Comparison of ENCODE assay signal across 8 cellular contexts in genomic region chr22:42074846-42075245, GRCh38. TPM values are rescaled to one million over a fixed set of nuclear protein-coding genes. Genes with fewer than 3 reads are reported as not detected.
DNase-seq lines count a peak whose midpoint lies in the region; ATAC-seq and TF ChIP-seq lines count a peak whose summit lies in the region.
"Had no signal": no experiment of that assay in that cellular context is flagged by ENCODE, and none has a peak within 500 bp of the region (broad histone marks: within the 10 kb centered on the region; RNA-seq: fewer than 3 reads in every experiment).

No MANE protein-coding gene starts in this region.

- H3K4me1 ChIP-seq in HUES6 (ENCODE audit: control insufficient read depth, insufficient read depth, low read length) (peaks cover 39% of the 10 kb centered on the region), body of pancreas (peaks cover 56% of the 10 kb centered on the region), right lobe of liver (peaks cover 0 to 19% (median 2%) of the 10 kb centered on the region in 4 donors), stomach (peaks cover 43 to 73% (median 58%) of the 10 kb centered on the region in 4 donors)

- intact Hi-C loops in body of pancreas (cut with DNase I) (no loop called here), right lobe of liver (cut with DNase I) (no loop called here), stomach (cut with DNase I; ENCODE audit: low total_unique reads) (no loop called here)

- H3K9me3 ChIP-seq in HUES6 (ENCODE audit: control insufficient read depth, insufficient read depth, low read depth, low read length) (no peaks in the 10 kb centered on the region), body of pancreas (no peaks in the 10 kb centered on the region), right lobe of liver (no peaks in the 10 kb centered on the region), stomach (no peaks in the 10 kb centered on the region)

- WGBS in body of pancreas, 2 donors, result 34 to 39% methylated on average over 6 of the region's 6 CpGs
- 71% methylated on average over 6 of the region's 6 CpGs for WGBS in right lobe of liver (ENCODE audit: insufficient coverage, low coverage, low lambda C conversion rate, missing lambda C conversion rate)
- WGBS in stomach, 5 donors, result 28 to 43% (median 31%) methylated on average over 6 of the region's 6 CpGs

- TF ChIP-seq CTCF in body of pancreas (IDR thresholded peaks at IDR 0.05) (no peak), right lobe of liver (IDR thresholded peaks at IDR 0.05) (no peak), stomach (IDR thresholded peaks at IDR 0.05) (no peak)

- ATAC-seq in body of pancreas (no peak), right lobe of liver (no peak), HG02885 (IDR thresholded peaks at IDR 0.05; ENCODE audit: poor library complexity, unreplicated experiment) (no peak)

- H3K36me3 ChIP-seq in HUES6 (ENCODE audit: control insufficient read depth, insufficient read depth, low read length) (no peaks in the 10 kb centered on the region), body of pancreas (replicated peaks in 1 of 2; ENCODE audit: insufficient read depth in 1 of 2, low read depth in 2 of 2) (no peaks in the 10 kb centered on the region), right lobe of liver (no peaks in the 10 kb centered on the region), stomach (peaks cover 7 to 22% (median 21%) of the 10 kb centered on the region in 4 donors)

- no peak for TF ChIP-seq POLR2A in body of pancreas (IDR thresholded peaks at IDR 0.05)
- TF ChIP-seq POLR2A in right lobe of liver (IDR thresholded peaks at IDR 0.05), result no peak
- no peak for TF ChIP-seq POLR2A in stomach (IDR thresholded peaks at IDR 0.05)

- DNase-seq in body of pancreas (no peak), right lobe of liver (no peak), stomach (no peak), HT-29 (ENCODE audit: low spot score) (no peak), NCI-H82 (lab: John Stamatoyannopoulos, UW) (no peak)
- DNase-seq: NCI-H526 treated with DMSO at 0.1 percent for 48 hours had no signal

- no peak overlapping the region for H3K27ac ChIP-seq in HUES6 (ENCODE audit: low read depth, low read length)
- peak overlapping the region; percentile 1 to 92 (median 84) for H3K27ac ChIP-seq in body of pancreas
- H3K27ac ChIP-seq in right lobe of liver, result peak overlapping the region; percentile 56 to 88 (median 73)
- peak overlapping the region; percentile 93 to 97 (median 95) for H3K27ac ChIP-seq in stomach

- no peak overlapping the region for H3K9ac ChIP-seq in HUES6 (ENCODE audit: low read length)

- H3K27me3 ChIP-seq in HUES6 (ENCODE audit: control insufficient read depth, insufficient read depth, low read length) (no peaks in the 10 kb centered on the region; the same call in 1 of the 2 replicates), body of pancreas (no peaks in the 10 kb centered on the region), right lobe of liver (no peaks in the 10 kb centered on the region), stomach (no peaks in the 10 kb centered on the region)

- no peak for TF ChIP-seq EP300 in stomach (IDR thresholded peaks at IDR 0.05)

- H3K4me3 ChIP-seq in HUES6 (ENCODE audit: low read depth, low read length) (peak overlapping the region; percentile 53; the same call in 1 of the 2 replicates), body of pancreas (peak overlapping the region; percentile 39 to 43), right lobe of liver (peak overlapping the region; percentile 39 to 50 (median 49)), stomach (peak overlapping the region; percentile 59 to 81 (median 68))

RNA-seq across cellular contexts. Expression of gene PHETA2, which starts 0.8 kb away (rescaled TPM):
- total RNA-seq in body of pancreas (10 to 100 TPM in 1 of 2 donors, 1 to 10 TPM in 1; 9.2 to 12.2 TPM), right lobe of liver (1 to 10 TPM in 3 of 6 experiments, under 1 TPM in 3; 0.51 to 1.4 (median 0.97) TPM), stomach (10 to 100 TPM; 12.9 to 30.1 (median 21.6) TPM)
- 10 to 100 TPM in 2 of 3 donors, 1 to 10 TPM in 1; 8.4 to 21.5 (median 17.3) TPM for polyA plus RNA-seq in stomach
- total RNA-seq in HT-29 (2014; rRNA removed; shearing (Covaris generic)), result 5.1 and 6.5 TPM in 2 replicates

RNA-seq across cellular contexts. Expression of gene NAGA, which starts 4.2 kb away (rescaled TPM):
- total RNA-seq in body of pancreas (10 to 100 TPM in 1 of 2 donors, 1 to 10 TPM in 1; 8.2 to 11.2 TPM), right lobe of liver (10 to 100 TPM; 17.6 to 27.9 (median 23.0) TPM), stomach (10 to 100 TPM in 4 of 5 donors, 1 to 10 TPM in 1; 2.3 to 55.8 (median 24.2) TPM)
- polyA plus RNA-seq in stomach, result 1 to 10 TPM; 8.4 to 9.8 (median 9.5) TPM
- 20.8 and 26.8 TPM in 2 replicates for total RNA-seq in HT-29 (2014; rRNA removed; shearing (Covaris generic))

RNA-seq across cellular contexts. Expression of gene SMDT1, which starts 4.7 kb away (rescaled TPM):
- total RNA-seq in body of pancreas, result 10 to 100 TPM; 13.8 to 14.8 TPM
- 10 to 100 TPM in 4 of 6 experiments, 1 to 10 TPM in 2; 6.7 to 78.1 (median 60.9) TPM for total RNA-seq in right lobe of liver
- total RNA-seq in stomach, result 10 to 100 TPM in 3 of 5 donors, 1 to 10 TPM in 2; 2.9 to 20.7 (median 12.1) TPM
- 100 to 1,000 TPM; 101 to 232 (median 104) TPM for polyA plus RNA-seq in stomach
- total RNA-seq in HT-29 (2014; rRNA removed; shearing (Covaris generic)), result 18.9 and 25.5 TPM in 2 replicates

RNA-seq across cellular contexts. Expression of gene NDUFA6, which starts 15.7 kb away (rescaled TPM):
- 10 to 100 TPM; 18.9 to 30.3 TPM for total RNA-seq in body of pancreas
- total RNA-seq in right lobe of liver, result 10 to 100 TPM; 34.9 to 67.5 (median 51.6) TPM
- total RNA-seq in stomach, result 10 to 100 TPM; 49.4 to 66.3 (median 59.4) TPM
- 100 to 1,000 TPM; 122 to 167 (median 143) TPM for polyA plus RNA-seq in stomach
- 49.0 and 57.6 TPM in 2 replicates for total RNA-seq in HT-29 (2014; rRNA removed; shearing (Covaris generic))

RNA-seq across cellular contexts. Expression of gene CYP2D6, which starts 55.8 kb away (rescaled TPM):
- 1 to 10 TPM in 1 of 2 donors, under 1 TPM in 1; 0.52 to 2.0 TPM for total RNA-seq in body of pancreas
- 100 to 1,000 TPM; 104 to 400 (median 283) TPM for total RNA-seq in right lobe of liver
- 10 to 100 TPM in 3 of 5 donors, under 1 TPM in 2; 0.72 to 22.8 (median 11.9) TPM for total RNA-seq in stomach
- polyA plus RNA-seq in stomach, result 1 to 10 TPM in 2 of 3 donors, under 1 TPM in 1; 1.00 to 5.2 (median 1.5) TPM
- 2.6 and 2.8 TPM in 2 replicates for total RNA-seq in HT-29 (2014; rRNA removed; shearing (Covaris generic))
